ENCODE assay signal across 9 cellular contexts in the genomic region with DNA sequence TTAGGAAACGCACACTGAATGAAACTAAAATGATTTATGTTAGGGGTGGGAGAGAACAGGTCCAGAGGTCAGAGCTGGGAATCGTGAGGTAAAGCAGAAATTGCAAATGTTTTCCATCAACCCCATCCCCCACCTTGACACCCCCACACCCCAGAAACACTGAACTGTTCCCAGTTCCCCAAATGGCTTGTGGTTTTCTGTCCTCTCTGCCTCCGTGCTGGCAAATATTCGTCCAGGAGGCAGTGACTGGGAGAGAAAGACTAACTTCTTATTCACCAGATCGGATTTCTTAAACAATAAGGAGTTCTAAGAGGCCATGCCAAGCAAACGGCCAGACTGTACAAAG. TPM values are rescaled to one million over a fixed set of nuclear protein-coding genes. Genes with fewer than 3 reads are reported as not detected.
DNase-seq lines count a peak whose midpoint lies in the region; ATAC-seq and TF ChIP-seq lines count a peak whose summit lies in the region.
"Had no signal": no experiment of that assay in that cellular context is flagged by ENCODE, and none has a peak within 500 bp of the region (broad histone marks: within the 10 kb centered on the region; RNA-seq: fewer than 3 reads in every experiment).

No MANE protein-coding gene starts in this region.

- TF ChIP-seq CTCF in BJ (IDR thresholded peaks at IDR 0.05; ENCODE audit: insufficient read depth, low read depth, low read length) (no peak), MM.1S (IDR thresholded peaks at IDR 0.05; ENCODE audit: low read length) (no peak)

- H3F3A ChIP-seq in MM.1S (ENCODE audit: insufficient read depth, low read length), result peaks cover 44% of the 10 kb centered on the region

- POLR2A ChIA-PET in BJ (lab: Charles Lee), result no interaction called here

- peak overlapping the region; percentile 50 to 76 for H3K27ac Mint-ChIP-seq in natural killer cell treated with Interleukin-12 subunit alpha and Interleukin-12 subunit beta and Interleukin-15 and Interleukin-18, amount 100 ng/mL, for 72 hours

- peaks cover 41 to 59% of the 10 kb centered on the region in 2 donors for H3K4me1 Mint-ChIP-seq in natural killer cell treated with Interleukin-12 subunit alpha and Interleukin-12 subunit beta and Interleukin-15 and Interleukin-18, amount 100 ng/mL, for 72 hours (ENCODE audit: low read depth in 2 of 2)

- peak overlapping the region; percentile 73 for H2AFZ ChIP-seq in MM.1S (ENCODE audit: low read length)

- H3K9ac ChIP-seq in MM.1S (ENCODE audit: low read length), result peak overlapping the region; percentile 70
- H3K9ac ChIP-seq in duodenal mucosa (ENCODE audit: low read depth in 1 of 2, low read length in 2 of 2), result peak overlapping the region; percentile 53 to 80

- H3K4me2 ChIP-seq in MM.1S (ENCODE audit: low read depth, low read length), result peak overlapping the region; percentile 94

- H3K9me3 ChIP-seq in MM.1S (replicated peaks; ENCODE audit: insufficient read depth, low read length), result no peaks in the 10 kb centered on the region
- no peaks in the 10 kb centered on the region for H3K9me3 ChIP-seq in duodenal mucosa (ENCODE audit: control insufficient read depth in 1 of 2, low read length in 2 of 2)

- peak overlapping the region; percentile 57; the same call in 1 of the 2 replicates for H3K27ac ChIP-seq in MM.1S (ENCODE audit: low read length)
- peak overlapping the region; percentile 79 for H3K27ac ChIP-seq in duodenal mucosa (ENCODE audit: low read depth, low read length)

- CTCF ChIA-PET in BJ (lab: Yijun Ruan, JAX), result interaction anchor here (1.0 kb wide), 1 partner anchor 27 kb away, joined by 3 read pairs; no protein-coding TSS in a partner anchor

- H3K9me3 Mint-ChIP-seq in natural killer cell treated with Interleukin-12 subunit alpha and Interleukin-12 subunit beta and Interleukin-15 and Interleukin-18, amount 100 ng/mL, for 72 hours, result no peaks in the 10 kb centered on the region

- H3K4me3 Mint-ChIP-seq in natural killer cell treated with Interleukin-12 subunit alpha and Interleukin-12 subunit beta and Interleukin-15 and Interleukin-18, amount 100 ng/mL, for 72 hours, result peak overlapping the region; percentile 88

- ATAC-seq in natural killer cell treated with Interleukin-12 subunit alpha and Interleukin-12 subunit beta and Interleukin-15 and Interleukin-18, amount 100 ng/mL, for 72 hours, result no peak
- ATAC-seq in GM19351 (IDR thresholded peaks at IDR 0.05; ENCODE audit: unreplicated experiment), result no peak

- peaks cover 54% of the 10 kb centered on the region for H3K79me2 ChIP-seq in MM.1S (ENCODE audit: low read length)

- H4K20me1 ChIP-seq in MM.1S (ENCODE audit: insufficient read depth, low read length), result no peaks in the 10 kb centered on the region

- peaks cover 4% of the 10 kb centered on the region for H3K36me3 Mint-ChIP-seq in natural killer cell treated with Interleukin-12 subunit alpha and Interleukin-12 subunit beta and Interleukin-15 and Interleukin-18, amount 100 ng/mL, for 72 hours

- DNase-seq in BJ (ENCODE audit: low read depth) (no peak), MM.1S (no peak), OCI-M1 (lab: John Stamatoyannopoulos, UW) (no peak), NCI-H2227 (lab: John Stamatoyannopoulos, UW; ENCODE audit: unreplicated experiment) (no peak)
- DNase-seq in natural killer cell treated with Interleukin-12 subunit alpha and Interleukin-12 subunit beta and Interleukin-15 and Interleukin-18, amount 100 ng/mL, for 72 hours (ENCODE audit: low spot score), result no peak
- no peak for DNase-seq in activated CD8-positive, alpha-beta memory T cell treated with anti-CD3 and anti-CD28 coated beads for 24 hours

- H3K4me1 ChIP-seq in MM.1S (ENCODE audit: low read length) (peaks cover 34% of the 10 kb centered on the region), duodenal mucosa (ENCODE audit: control insufficient read depth in 1 of 2, insufficient read depth in 2 of 2, low read length in 2 of 2) (peaks cover 50 to 52% of the 10 kb centered on the region in 2 donors)

- no peaks in the 10 kb centered on the region for H3K9me2 ChIP-seq in MM.1S (replicated peaks; ENCODE audit: insufficient read depth, low read length)

- peak overlapping the region; percentile 86 for H3K4me3 ChIP-seq in BJ (ENCODE audit: low read depth, low read length)
- peak overlapping the region; percentile 83 for H3K4me3 ChIP-seq in MM.1S (ENCODE audit: low read length)
- H3K4me3 ChIP-seq in duodenal mucosa (ENCODE audit: low read depth in 1 of 2, low read length in 2 of 2), result peak overlapping the region; percentile 82 to 86

- no peaks in the 10 kb centered on the region for H3K36me3 ChIP-seq in BJ (ENCODE audit: control insufficient read depth, insufficient read depth, low read length)
- no peaks in the 10 kb centered on the region for H3K36me3 ChIP-seq in MM.1S (replicated peaks; ENCODE audit: insufficient read depth, low read length)
- peaks cover 0 to 13% of the 10 kb centered on the region in 2 donors for H3K36me3 ChIP-seq in duodenal mucosa (ENCODE audit: control insufficient read depth in 1 of 2, insufficient read depth in 2 of 2, low read length in 2 of 2)

- no peaks in the 10 kb centered on the region for H3K27me3 Mint-ChIP-seq in natural killer cell treated with Interleukin-12 subunit alpha and Interleukin-12 subunit beta and Interleukin-15 and Interleukin-18, amount 100 ng/mL, for 72 hours

- H3K27me3 ChIP-seq in BJ (ENCODE audit: control insufficient read depth, insufficient read depth, low read length) (no peaks in the 10 kb centered on the region), MM.1S (replicated peaks; ENCODE audit: insufficient read depth, low read length) (no peaks in the 10 kb centered on the region), duodenal mucosa (ENCODE audit: control insufficient read depth in 1 of 2, insufficient read depth in 2 of 2, low read length in 2 of 2) (no peaks in the 10 kb centered on the region)

RNA-seq across cellular contexts. Expression of gene RASSF4, which starts 0.7 kb away (rescaled TPM):
- 2.5 and 3.9 TPM in 2 replicates for polyA plus RNA-seq in BJ (2011; rRNA removed)
- polyA minus RNA-seq in BJ (2011; rRNA and poly(A)+ RNA removed), result 3.0 and 3.6 TPM in 2 replicates
- total RNA-seq in natural killer cell treated with Interleukin-12 subunit alpha and Interleukin-12 subunit beta and Interleukin-15 and Interleukin-18, amount 100 ng/mL, for 72 hours, result 10 to 100 TPM in 1 of 2 donors, 1 to 10 TPM in 1; 9.3 to 44.9 TPM

RNA-seq across cellular contexts. Expression of gene DEPP1, which starts 19.7 kb away (rescaled TPM):
- polyA plus RNA-seq in BJ (2011; rRNA removed), result 7.0 and 11.9 TPM in 2 replicates
- 12.0 and 17.5 TPM in 2 replicates for polyA minus RNA-seq in BJ (2011; rRNA and poly(A)+ RNA removed)
- under 1 TPM; 0.31 to 0.53 TPM for total RNA-seq in natural killer cell treated with Interleukin-12 subunit alpha and Interleukin-12 subunit beta and Interleukin-15 and Interleukin-18, amount 100 ng/mL, for 72 hours

RNA-seq across cellular contexts. Expression of gene ZNF22, which starts 41.9 kb away (rescaled TPM):
- 7.2 and 13.0 TPM in 2 replicates for polyA plus RNA-seq in BJ (2011; rRNA removed)
- 2.2 and 2.5 TPM in 2 replicates for polyA minus RNA-seq in BJ (2011; rRNA and poly(A)+ RNA removed)
- total RNA-seq in natural killer cell treated with Interleukin-12 subunit alpha and Interleukin-12 subunit beta and Interleukin-15 and Interleukin-18, amount 100 ng/mL, for 72 hours, result 10 to 100 TPM; 22.7 to 29.0 TPM

RNA-seq across cellular contexts. Expression of gene TMEM72, which starts 47.7 kb away (rescaled TPM):
- polyA plus RNA-seq in BJ (2011; rRNA removed), result not detected in 2 replicates
- not detected in 2 replicates for polyA minus RNA-seq in BJ (2011; rRNA and poly(A)+ RNA removed)
- not detected for total RNA-seq in natural killer cell treated with Interleukin-12 subunit alpha and Interleukin-12 subunit beta and Interleukin-15 and Interleukin-18, amount 100 ng/mL, for 72 hours
- total RNA-seq: T-helper 1 cell treated with Interleukin-12 subunit alpha and Interleukin-12 subunit beta and Interleukin-4 antibody, amounts not matched to agents 30 ng/mL and 1 ng/mL, for 36 hours had no signal
